24 cellular contexts compared by ENCODE assay signal in genomic region chr10:131898713-131899112, GRCh38. TPM values are rescaled to one million over a fixed set of nuclear protein-coding genes. Genes with fewer than 3 reads are reported as not detected.
A peak's percentile ranks its signal among the peaks of the same experiment; 100 is the strongest.
DNase-seq lines count a peak whose midpoint lies in the region; ATAC-seq and TF ChIP-seq lines count a peak whose summit lies in the region.
"Had no signal": no experiment of that assay in that cellular context is flagged by ENCODE, and none has a peak within 500 bp of the region (broad histone marks: within the 10 kb centered on the region; RNA-seq: fewer than 3 reads in every experiment).

No MANE protein-coding gene starts in this region.

- peak overlapping the region; percentile 85 for H3K4me3 Mint-ChIP-seq in activated CD4-positive, alpha-beta T cell treated with anti-CD3 and anti-CD28 coated beads, Interleukin-2, amount 10 ng/mL, durations not matched to agents 24 days and 14 days
- H3K4me3 Mint-ChIP-seq in endodermal cell: no peak overlapping the region
- peak overlapping the region; percentile 81 for H3K4me3 Mint-ChIP-seq in stimulated activated effector memory CD8-positive, alpha-beta T cell treated with anti-CD3 and anti-CD28 coated beads, Interleukin-12 subunit alpha, Interleukin-12 subunit beta, amount 100 ng/mL, for 72 hours

- no peak for ATAC-seq in stimulated activated effector memory CD8-positive, alpha-beta T cell treated with anti-CD3 and anti-CD28 coated beads, Interleukin-12 subunit alpha, Interleukin-12 subunit beta, amount 100 ng/mL, for 72 hours
- no peak for ATAC-seq in HG02970 (IDR thresholded peaks at IDR 0.05; ENCODE audit: low FRiP score, unreplicated experiment)
- ATAC-seq: HCT116; Panc1; stimulated activated naive CD8-positive, alpha-beta T cell treated with anti-CD3 and anti-CD28 coated beads, Interleukin-15, Interleukin-2, amounts not matched to agents 100 U/mL and 50 U/mL, for 24 hours had no signal

- intact Hi-C loops in activated CD4-positive, alpha-beta T cell treated with anti-CD3 and anti-CD28 coated beads, Interleukin-2, amount 10 ng/mL, durations not matched to agents 24 days and 14 days (cut with micrococcal nuclease): no loop called here
- intact Hi-C loops in ascending aorta (cut with DNase I): no loop called here

- peaks cover 8% of the 10 kb centered on the region for H3K36me3 Mint-ChIP-seq in activated CD4-positive, alpha-beta T cell treated with anti-CD3 and anti-CD28 coated beads, Interleukin-2, amount 10 ng/mL, durations not matched to agents 24 days and 14 days (ENCODE audit: low read depth)
- H3K36me3 Mint-ChIP-seq in endodermal cell (ENCODE audit: low read depth): peaks cover 3% of the 10 kb centered on the region
- H3K36me3 Mint-ChIP-seq in stimulated activated effector memory CD8-positive, alpha-beta T cell treated with anti-CD3 and anti-CD28 coated beads, Interleukin-12 subunit alpha, Interleukin-12 subunit beta, amount 100 ng/mL, for 72 hours: peaks cover 37% of the 10 kb centered on the region

- no peak for TF ChIP-seq RAD21 in Ishikawa (IDR thresholded peaks at IDR 0.05; ENCODE audit: low read depth)

- 74 to 75% methylated on average over 5 of the region's 5 CpGs for WGBS in endodermal cell (ENCODE audit: insufficient coverage in 1 of 2, insufficient read length in 1 of 2), 2 experiments

- H3K4me1 Mint-ChIP-seq in activated CD4-positive, alpha-beta T cell treated with anti-CD3 and anti-CD28 coated beads, Interleukin-2, amount 10 ng/mL, durations not matched to agents 24 days and 14 days: peaks cover 32% of the 10 kb centered on the region
- H3K4me1 Mint-ChIP-seq in endodermal cell: peaks cover 9% of the 10 kb centered on the region
- peaks cover 46% of the 10 kb centered on the region for H3K4me1 Mint-ChIP-seq in stimulated activated effector memory CD8-positive, alpha-beta T cell treated with anti-CD3 and anti-CD28 coated beads, Interleukin-12 subunit alpha, Interleukin-12 subunit beta, amount 100 ng/mL, for 72 hours

- H3K27me3 ChIP-seq in endodermal cell (ENCODE audit: control insufficient read depth, insufficient read depth, low read length, poor library complexity, severe bottlenecking): peaks cover 34% of the 10 kb centered on the region
- no peaks in the 10 kb centered on the region for H3K27me3 ChIP-seq in ascending aorta
- H3K27me3 ChIP-seq: breast epithelium had no signal

- TF ChIP-seq EP300 in Ishikawa (IDR thresholded peaks at IDR 0.05; ENCODE audit: borderline replicate concordance): no peak

- peaks cover 23% of the 10 kb centered on the region for H3K27me3 Mint-ChIP-seq in activated CD4-positive, alpha-beta T cell treated with anti-CD3 and anti-CD28 coated beads, Interleukin-2, amount 10 ng/mL, durations not matched to agents 24 days and 14 days
- H3K27me3 Mint-ChIP-seq in endodermal cell (ENCODE audit: insufficient read depth): peaks cover 25% of the 10 kb centered on the region

- no peak overlapping the region for H3K4me3 ChIP-seq in endodermal cell (ENCODE audit: low read length)
- no peak overlapping the region for H3K4me3 ChIP-seq in ascending aorta
- H3K4me3 ChIP-seq: breast epithelium, lung, SJSA1, smooth muscle cell, tibial artery had no signal

- H3K27ac ChIP-seq in endodermal cell (ENCODE audit: low read depth, low read length) (no peak overlapping the region), ascending aorta (no peak overlapping the region)
- H3K27ac ChIP-seq: breast epithelium, SJSA1, tibial artery, WERI-Rb-1 had no signal

- H3K36me3 ChIP-seq in endodermal cell (ENCODE audit: control insufficient read depth, insufficient read depth, low read length) (peaks cover 6% of the 10 kb centered on the region), ascending aorta (no peaks in the 10 kb centered on the region)
- H3K36me3 ChIP-seq: breast epithelium, tibial artery had no signal

- no peak overlapping the region for H3K27ac Mint-ChIP-seq in activated CD4-positive, alpha-beta T cell treated with anti-CD3 and anti-CD28 coated beads, Interleukin-2, amount 10 ng/mL, durations not matched to agents 24 days and 14 days
- H3K27ac Mint-ChIP-seq in endodermal cell: no peak overlapping the region
- no peak overlapping the region for H3K27ac Mint-ChIP-seq in stimulated activated effector memory CD8-positive, alpha-beta T cell treated with anti-CD3 and anti-CD28 coated beads, Interleukin-12 subunit alpha, Interleukin-12 subunit beta, amount 100 ng/mL, for 72 hours

- H3K4me1 ChIP-seq in endodermal cell (ENCODE audit: control insufficient read depth, insufficient read depth, low read length) (no peaks in the 10 kb centered on the region), ascending aorta (peaks cover 0 to 14% of the 10 kb centered on the region in 2 donors)
- H3K4me1 ChIP-seq: breast epithelium had no signal

- no peak for DNase-seq in activated CD4-positive, alpha-beta T cell treated with anti-CD3 and anti-CD28 coated beads, Interleukin-2, amount 10 ng/mL, durations not matched to agents 24 days and 14 days
- no peak for DNase-seq in activated CD4-positive, alpha-beta T cell treated with anti-CD3 and anti-CD28 coated beads for 1 hour
- DNase-seq in endodermal cell (peak; percentile 68), ascending aorta (ENCODE audit: low spot score in 2 of 2) (no peak)
- no peak for DNase-seq in stimulated activated effector memory CD8-positive, alpha-beta T cell treated with anti-CD3 and anti-CD28 coated beads, Interleukin-12 subunit alpha, Interleukin-12 subunit beta, amount 100 ng/mL, for 72 hours (ENCODE audit: low spot score in 2 of 2)
- DNase-seq in stimulated activated CD4-positive, alpha-beta T cell treated with anti-CD3 and anti-CD28 coated beads, Interleukin-4, amount 100 ng/mL, for 1 hour: no peak
- DNase-seq: cortex of kidney; DMS 273 treated with DMSO at 0.1 percent for 48 hours; NCI-H1092 treated with DMSO at 0.1 percent for 48 hours; NCI-H2081 treated with DMSO at 0.1 percent for 48 hours; NCI-H510A; occipital lobe; stimulated activated CD4-positive, alpha-beta T cell treated with anti-CD3 and anti-CD28 coated beads, Interleukin-4, amount 100 ng/mL, for 24 hours; stimulated activated naive CD8-positive, alpha-beta T cell treated with anti-CD3 and anti-CD28 coated beads, Interleukin-15, Interleukin-2, amounts not matched to agents 100 U/mL and 50 U/mL, for 24 hours; tibial artery; WERI-Rb-1 had no signal

- no peaks in the 10 kb centered on the region for H3K9me3 ChIP-seq in endodermal cell (ENCODE audit: control insufficient read depth, low read length)
- H3K9me3 ChIP-seq in ascending aorta: no peaks in the 10 kb centered on the region
- H3K9me3 ChIP-seq: breast epithelium, SJSA1, tibial artery had no signal

- no peaks in the 10 kb centered on the region for H3K9me3 Mint-ChIP-seq in activated CD4-positive, alpha-beta T cell treated with anti-CD3 and anti-CD28 coated beads, Interleukin-2, amount 10 ng/mL, durations not matched to agents 24 days and 14 days
- no peaks in the 10 kb centered on the region for H3K9me3 Mint-ChIP-seq in endodermal cell
- H3K9me3 Mint-ChIP-seq in stimulated activated effector memory CD8-positive, alpha-beta T cell treated with anti-CD3 and anti-CD28 coated beads, Interleukin-12 subunit alpha, Interleukin-12 subunit beta, amount 100 ng/mL, for 72 hours: no peaks in the 10 kb centered on the region

- no peak for TF ChIP-seq CTCF in endodermal cell (conservative IDR thresholded peaks at IDR 0.05)
- no peak for TF ChIP-seq CTCF in ascending aorta (IDR thresholded peaks at IDR 0.05)

- H3K9ac ChIP-seq in endodermal cell (ENCODE audit: extremely low read depth, low read length, poor library complexity, severe bottlenecking): no peak overlapping the region

TF ChIP-seq in Ishikawa, 13 proteins besides CTCF, POLR2A, EP300 and RAD21 (continues in another document):
- TF ChIP-seq TEAD4 (IDR thresholded peaks at IDR 0.05) (no peak), ZBTB7A (IDR thresholded peaks at IDR 0.05; ENCODE audit: low read depth) (no peak), REST (IDR thresholded peaks at IDR 0.05; ENCODE audit: low read depth) (peak; percentile 77), FOXM1 (IDR thresholded peaks at IDR 0.05; ENCODE audit: borderline replicate concordance, low read depth) (no peak), USF1 (IDR thresholded peaks at IDR 0.05) (no peak), CREB1 (IDR thresholded peaks at IDR 0.05; ENCODE audit: low read depth) (no peak), TCF12 (IDR thresholded peaks at IDR 0.05; ENCODE audit: low read depth) (no peak), CEBPB (IDR thresholded peaks at IDR 0.05) (no peak)

RNA-seq across cellular contexts. Expression of gene PPP2R2D, which starts 2.1 kb away (rescaled TPM):
- 33.2 and 36.2 TPM in 2 replicates for total RNA-seq in activated CD4-positive, alpha-beta T cell treated with anti-CD3 and anti-CD28 coated beads, Interleukin-2, amount 10 ng/mL, durations not matched to agents 24 days and 14 days
- total RNA-seq in endodermal cell (10 to 100 TPM; 35.5 to 37.5 TPM), ascending aorta (11.8 TPM)
- polyA plus RNA-seq in endodermal cell (2013, experiment 1 of 2): 36.0 TPM
- polyA plus RNA-seq in endodermal cell (2013, experiment 2 of 2): 35.4 TPM
